ENCODE assay signal across 26 cellular contexts in the genomic region with DNA sequence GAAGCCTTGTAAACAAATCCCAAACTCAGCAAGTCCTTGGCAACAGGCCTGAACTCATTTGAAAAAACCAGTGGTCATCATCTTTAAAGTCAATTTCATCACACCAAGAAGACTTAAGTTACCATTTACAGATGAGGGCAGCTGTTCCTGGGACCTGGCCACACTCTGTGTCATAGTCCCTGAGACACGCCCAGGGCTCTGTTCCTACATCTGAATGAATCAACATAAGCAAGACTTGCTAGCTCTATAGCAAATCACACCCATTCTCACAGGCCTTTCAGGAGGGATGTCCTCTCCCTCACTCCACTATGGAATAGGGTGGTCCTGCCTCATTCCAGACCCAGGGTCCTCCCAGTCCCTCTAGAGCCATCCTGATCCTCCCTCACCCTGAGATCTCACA.
DNase-seq lines count a peak whose midpoint lies in the region; ATAC-seq, FAIRE-seq and TF ChIP-seq lines count a peak whose summit lies in the region.
"Had no signal": no experiment of that assay in that cellular context is flagged by ENCODE, and none has a peak within 500 bp of the region (broad histone marks: within the 10 kb centered on the region; RNA-seq: fewer than 3 reads in every experiment).

No MANE protein-coding gene starts in this region.

- no peak overlapping the region for H3K18ac ChIP-seq in H9 (ENCODE audit: insufficient read length, low read depth, low read length)

- no peak overlapping the region for H3K27ac ChIP-seq in right atrium auricular region
- H3K27ac ChIP-seq in astrocyte (ENCODE audit: low read depth, low read length): no peak overlapping the region
- no peak overlapping the region for H3K27ac ChIP-seq in left ventricle myocardium inferior (replicated peaks)
- H3K27ac ChIP-seq in H9 (ENCODE audit: insufficient read length, low read depth, low read length): no peak overlapping the region

- H3K4me3 Mint-ChIP-seq in astrocyte (ENCODE audit: unreplicated experiment) (no peak overlapping the region), H9 (no peak overlapping the region)
- H3K4me3 Mint-ChIP-seq: activated naive CD8-positive, alpha-beta T cell treated with anti-CD3 and anti-CD28 coated beads, Interleukin-2, amount 50 U/mL, for 24 hours; brain; HFFc6; naive B cell had no signal

- H2BK20ac ChIP-seq in H9 (ENCODE audit: low read depth, low read length, poor library complexity, severe bottlenecking): no peak overlapping the region

- H2BK5ac ChIP-seq in H9 (ENCODE audit: insufficient read length, low read length): no peak overlapping the region

- H3K79me2 ChIP-seq in astrocyte (ENCODE audit: insufficient read depth, low read length) (no peaks in the 10 kb centered on the region), H9 (ENCODE audit: insufficient read depth, low read length) (no peaks in the 10 kb centered on the region)

- peaks cover 2% of the 10 kb centered on the region for H3K9me3 Mint-ChIP-seq in astrocyte (ENCODE audit: unreplicated experiment)
- no peaks in the 10 kb centered on the region for H3K9me3 Mint-ChIP-seq in H9
- H3K9me3 Mint-ChIP-seq: activated naive CD8-positive, alpha-beta T cell treated with anti-CD3 and anti-CD28 coated beads, Interleukin-2, amount 50 U/mL, for 24 hours; brain had no signal

- H3K14ac ChIP-seq in H9 (ENCODE audit: insufficient read depth, low read length): no peak overlapping the region

- no peak overlapping the region for H2AK5ac ChIP-seq in H9 (ENCODE audit: insufficient read length, low read length)

- H3K4ac ChIP-seq in H9 (ENCODE audit: low read depth, low read length): no peak overlapping the region

- H4K91ac ChIP-seq in H9 (ENCODE audit: insufficient read length, low read depth, low read length): no peak overlapping the region

- peak overlapping the region; percentile 20 for H3K27ac Mint-ChIP-seq in astrocyte (ENCODE audit: unreplicated experiment)
- H3K27ac Mint-ChIP-seq in H9: no peak overlapping the region
- H3K27ac Mint-ChIP-seq: activated naive CD8-positive, alpha-beta T cell treated with anti-CD3 and anti-CD28 coated beads, Interleukin-2, amount 50 U/mL, for 24 hours; HFFc6; naive B cell had no signal

- no peak overlapping the region for H2AFZ ChIP-seq in astrocyte (ENCODE audit: low read depth, low read length)
- H2AFZ ChIP-seq in H9 (ENCODE audit: low read length): no peak overlapping the region

- H3K9me3 ChIP-seq in right atrium auricular region: no peaks in the 10 kb centered on the region
- no peaks in the 10 kb centered on the region for H3K9me3 ChIP-seq in astrocyte (ENCODE audit: insufficient read depth, low read depth, low read length)
- H3K9me3 ChIP-seq in left ventricle myocardium inferior (replicated peaks): no peaks in the 10 kb centered on the region
- H3K9me3 ChIP-seq in BE2C: no peaks in the 10 kb centered on the region
- H3K9me3 ChIP-seq in H9 (ENCODE audit: control insufficient read depth, low read depth, low read length): no peaks in the 10 kb centered on the region
- H3K9me3 ChIP-seq: SK-N-SH had no signal

- no peak overlapping the region for H2BK120ac ChIP-seq in H9 (ENCODE audit: low read depth, low read length, poor library complexity, severe bottlenecking)

- H3K36me3 Mint-ChIP-seq in astrocyte (ENCODE audit: low read depth, unreplicated experiment) (no peaks in the 10 kb centered on the region), H9 (ENCODE audit: insufficient read depth in 1 of 3, low read depth in 3 of 3) (no peaks in the 10 kb centered on the region; a peak in 1 of 7 replicates)
- H3K36me3 Mint-ChIP-seq: brain, naive B cell had no signal

- no peak overlapping the region for H3K23ac ChIP-seq in H9 (ENCODE audit: insufficient read length, low read depth, low read length)

- H3K9ac ChIP-seq in astrocyte (ENCODE audit: low read length) (no peak overlapping the region), H9 (ENCODE audit: extremely low read depth, insufficient read length, low read length) (no peak overlapping the region)
- H3K9ac ChIP-seq: SK-N-SH had no signal

- H3K27me3 ChIP-seq in right atrium auricular region (no peaks in the 10 kb centered on the region), astrocyte (ENCODE audit: insufficient read depth, low read length) (peaks cover 8% of the 10 kb centered on the region), left ventricle myocardium inferior (ENCODE audit: low read depth) (peaks cover 52% of the 10 kb centered on the region), BE2C (no peaks in the 10 kb centered on the region), H9 (ENCODE audit: insufficient read depth, low read length) (no peaks in the 10 kb centered on the region)

- H3K23me2 ChIP-seq in H9 (ENCODE audit: insufficient read length, low read depth, low read length, poor library complexity, severe bottlenecking): no peaks in the 10 kb centered on the region

- H3K4me1 Mint-ChIP-seq in astrocyte (ENCODE audit: low read depth, unreplicated experiment) (no peaks in the 10 kb centered on the region), H9 (peaks cover 12 to 14% of the 10 kb centered on the region in 2 experiments; a peak in 3 of 4 replicates)
- H3K4me1 Mint-ChIP-seq: activated naive CD8-positive, alpha-beta T cell treated with anti-CD3 and anti-CD28 coated beads, Interleukin-2, amount 50 U/mL, for 24 hours; naive B cell had no signal

- no peaks in the 10 kb centered on the region for H4K20me1 ChIP-seq in astrocyte (ENCODE audit: insufficient read depth, low read length)
- H4K20me1 ChIP-seq in H9 (ENCODE audit: control insufficient read depth, insufficient read depth, insufficient read length): no peaks in the 10 kb centered on the region

- intact Hi-C loops in Right ventricle myocardium inferior (cut with DNase I) (no loop called here), left ventricle myocardium inferior (cut with micrococcal nuclease) (no loop called here)

- H3T11ph ChIP-seq in H9 (ENCODE audit: low read length): no peak overlapping the region

- H3K79me1 ChIP-seq in H9 (ENCODE audit: insufficient read depth, low read depth, low read length, poor library complexity, severe bottlenecking): no peaks in the 10 kb centered on the region

- ATAC-seq in Right ventricle myocardium inferior: peak; percentile 67
- ATAC-seq: activated naive CD8-positive, alpha-beta T cell treated with anti-CD3 and anti-CD28 coated beads, Interleukin-2, amount 50 U/mL, for 24 hours had no signal

- no peaks in the 10 kb centered on the region for H3K36me3 ChIP-seq in right atrium auricular region
- H3K36me3 ChIP-seq in astrocyte (ENCODE audit: insufficient read depth, low read length): no peaks in the 10 kb centered on the region
- no peaks in the 10 kb centered on the region for H3K36me3 ChIP-seq in left ventricle myocardium inferior
- H3K36me3 ChIP-seq in BE2C: no peaks in the 10 kb centered on the region

- FAIRE-seq in astrocyte (lab: Jason Lieb, UNC): no peak
- FAIRE-seq: endothelial cell of umbilical vein, islet of Langerhans had no signal

- no peak overlapping the region for H3K56ac ChIP-seq in H9 (ENCODE audit: insufficient read length, low read depth, low read length)

- TF ChIP-seq CTCF in right atrium auricular region (IDR thresholded peaks at IDR 0.05) (no peak), astrocyte (IDR thresholded peaks at IDR 0.05; ENCODE audit: insufficient read depth, low read depth, low read length) (no peak), left ventricle myocardium inferior (IDR thresholded peaks at IDR 0.05; ENCODE audit: borderline replicate concordance) (no peak), BE2C (IDR thresholded peaks at IDR 0.05; ENCODE audit: low read depth, low read length) (no peak), H9 (conservative IDR thresholded peaks at IDR 0.05) (no peak)

- H2BK12ac ChIP-seq in H9 (ENCODE audit: insufficient read length, low read depth, low read length): no peak overlapping the region

- H2BK15ac ChIP-seq in H9 (ENCODE audit: low read depth, low read length): no peak overlapping the region

- DNase-seq in Right ventricle myocardium inferior (ENCODE audit: missing footprints) (no peak), right atrium auricular region (ENCODE audit: low spot score) (no peak), astrocyte (ENCODE audit: low read depth) (no peak), left ventricle myocardium inferior (peak; percentile 27), kidney glomerular epithelial cell (lab: John Stamatoyannopoulos, UW) (no peak), BE2C (no peak), H9 (no peak), SHP77 treated with DMSO at 0.1 percent for 48 hours (lab: John Stamatoyannopoulos, UW) (no peak)
- DNase-seq: ACHN; activated CD4-positive, alpha-beta T cell treated with anti-CD3 and anti-CD28 coated beads, Interleukin-2, amount 50 U/mL, for 4 hours; activated effector memory CD4-positive, alpha-beta T cell treated with anti-CD3 and anti-CD28 coated beads, Interleukin-2, amount 50 U/mL, for 16 hours; activated naive CD8-positive, alpha-beta T cell treated with anti-CD3 and anti-CD28 coated beads, Interleukin-2, amount 50 U/mL, for 24 hours; cortex of kidney; foreskin melanocyte; HFFc6; hypothalamus; IMR-90; MM.1S; naive B cell; NCI-H146; NCI-H2171; NCI-H526 treated with DMSO at 0.1 percent for 48 hours; SK-N-SH had no signal

- H3K4me1 ChIP-seq in right atrium auricular region: no peaks in the 10 kb centered on the region
- no peaks in the 10 kb centered on the region for H3K4me1 ChIP-seq in astrocyte (ENCODE audit: insufficient read depth, low read length)
- H3K4me1 ChIP-seq in left ventricle myocardium inferior: no peaks in the 10 kb centered on the region
- peaks cover 38% of the 10 kb centered on the region for H3K4me1 ChIP-seq in BE2C
- no peaks in the 10 kb centered on the region for H3K4me1 ChIP-seq in H9 (ENCODE audit: insufficient read depth, low read length)

- H3K4me2 ChIP-seq in astrocyte (ENCODE audit: low read length) (no peak overlapping the region), H9 (ENCODE audit: insufficient read depth, insufficient read length, low read length) (no peak overlapping the region)
- H3K4me2 ChIP-seq: SK-N-SH had no signal

- H3K4me3 ChIP-seq in right atrium auricular region (no peak overlapping the region), astrocyte (ENCODE audit: insufficient read depth, low read depth, low read length) (no peak overlapping the region), left ventricle myocardium inferior (no peak overlapping the region), BE2C (ENCODE audit: low read depth, low read length) (no peak overlapping the region)

- WGBS in H9 (ENCODE audit: extremely low coverage, insufficient read length, low lambda C conversion rate): no CpG with 5 or more reads among the region's 1 CpG

- H4K8ac ChIP-seq in H9 (replicated peaks; ENCODE audit: insufficient read length, low read depth, low read length): no peak overlapping the region

- H4K5ac ChIP-seq in H9 (ENCODE audit: insufficient read length, low read depth, low read length): no peak overlapping the region

- peaks cover 53% of the 10 kb centered on the region for H3K27me3 Mint-ChIP-seq in astrocyte (ENCODE audit: low read depth, unreplicated experiment)
- peaks cover 3% of the 10 kb centered on the region for H3K27me3 Mint-ChIP-seq in H9 (ENCODE audit: low read depth)
